ENCODE assay signal across 1 cellular context in genomic region chr7:112937651-112938390, GRCh38.
TF ChIP-seq lines count a peak whose summit lies in the region.

No MANE protein-coding gene starts in this region.

TF ChIP-seq in K562, 482 proteins besides CTCF, POLR2A, EP300 and RAD21 (continued from another document):
- TF ChIP-seq, protein P1, sequence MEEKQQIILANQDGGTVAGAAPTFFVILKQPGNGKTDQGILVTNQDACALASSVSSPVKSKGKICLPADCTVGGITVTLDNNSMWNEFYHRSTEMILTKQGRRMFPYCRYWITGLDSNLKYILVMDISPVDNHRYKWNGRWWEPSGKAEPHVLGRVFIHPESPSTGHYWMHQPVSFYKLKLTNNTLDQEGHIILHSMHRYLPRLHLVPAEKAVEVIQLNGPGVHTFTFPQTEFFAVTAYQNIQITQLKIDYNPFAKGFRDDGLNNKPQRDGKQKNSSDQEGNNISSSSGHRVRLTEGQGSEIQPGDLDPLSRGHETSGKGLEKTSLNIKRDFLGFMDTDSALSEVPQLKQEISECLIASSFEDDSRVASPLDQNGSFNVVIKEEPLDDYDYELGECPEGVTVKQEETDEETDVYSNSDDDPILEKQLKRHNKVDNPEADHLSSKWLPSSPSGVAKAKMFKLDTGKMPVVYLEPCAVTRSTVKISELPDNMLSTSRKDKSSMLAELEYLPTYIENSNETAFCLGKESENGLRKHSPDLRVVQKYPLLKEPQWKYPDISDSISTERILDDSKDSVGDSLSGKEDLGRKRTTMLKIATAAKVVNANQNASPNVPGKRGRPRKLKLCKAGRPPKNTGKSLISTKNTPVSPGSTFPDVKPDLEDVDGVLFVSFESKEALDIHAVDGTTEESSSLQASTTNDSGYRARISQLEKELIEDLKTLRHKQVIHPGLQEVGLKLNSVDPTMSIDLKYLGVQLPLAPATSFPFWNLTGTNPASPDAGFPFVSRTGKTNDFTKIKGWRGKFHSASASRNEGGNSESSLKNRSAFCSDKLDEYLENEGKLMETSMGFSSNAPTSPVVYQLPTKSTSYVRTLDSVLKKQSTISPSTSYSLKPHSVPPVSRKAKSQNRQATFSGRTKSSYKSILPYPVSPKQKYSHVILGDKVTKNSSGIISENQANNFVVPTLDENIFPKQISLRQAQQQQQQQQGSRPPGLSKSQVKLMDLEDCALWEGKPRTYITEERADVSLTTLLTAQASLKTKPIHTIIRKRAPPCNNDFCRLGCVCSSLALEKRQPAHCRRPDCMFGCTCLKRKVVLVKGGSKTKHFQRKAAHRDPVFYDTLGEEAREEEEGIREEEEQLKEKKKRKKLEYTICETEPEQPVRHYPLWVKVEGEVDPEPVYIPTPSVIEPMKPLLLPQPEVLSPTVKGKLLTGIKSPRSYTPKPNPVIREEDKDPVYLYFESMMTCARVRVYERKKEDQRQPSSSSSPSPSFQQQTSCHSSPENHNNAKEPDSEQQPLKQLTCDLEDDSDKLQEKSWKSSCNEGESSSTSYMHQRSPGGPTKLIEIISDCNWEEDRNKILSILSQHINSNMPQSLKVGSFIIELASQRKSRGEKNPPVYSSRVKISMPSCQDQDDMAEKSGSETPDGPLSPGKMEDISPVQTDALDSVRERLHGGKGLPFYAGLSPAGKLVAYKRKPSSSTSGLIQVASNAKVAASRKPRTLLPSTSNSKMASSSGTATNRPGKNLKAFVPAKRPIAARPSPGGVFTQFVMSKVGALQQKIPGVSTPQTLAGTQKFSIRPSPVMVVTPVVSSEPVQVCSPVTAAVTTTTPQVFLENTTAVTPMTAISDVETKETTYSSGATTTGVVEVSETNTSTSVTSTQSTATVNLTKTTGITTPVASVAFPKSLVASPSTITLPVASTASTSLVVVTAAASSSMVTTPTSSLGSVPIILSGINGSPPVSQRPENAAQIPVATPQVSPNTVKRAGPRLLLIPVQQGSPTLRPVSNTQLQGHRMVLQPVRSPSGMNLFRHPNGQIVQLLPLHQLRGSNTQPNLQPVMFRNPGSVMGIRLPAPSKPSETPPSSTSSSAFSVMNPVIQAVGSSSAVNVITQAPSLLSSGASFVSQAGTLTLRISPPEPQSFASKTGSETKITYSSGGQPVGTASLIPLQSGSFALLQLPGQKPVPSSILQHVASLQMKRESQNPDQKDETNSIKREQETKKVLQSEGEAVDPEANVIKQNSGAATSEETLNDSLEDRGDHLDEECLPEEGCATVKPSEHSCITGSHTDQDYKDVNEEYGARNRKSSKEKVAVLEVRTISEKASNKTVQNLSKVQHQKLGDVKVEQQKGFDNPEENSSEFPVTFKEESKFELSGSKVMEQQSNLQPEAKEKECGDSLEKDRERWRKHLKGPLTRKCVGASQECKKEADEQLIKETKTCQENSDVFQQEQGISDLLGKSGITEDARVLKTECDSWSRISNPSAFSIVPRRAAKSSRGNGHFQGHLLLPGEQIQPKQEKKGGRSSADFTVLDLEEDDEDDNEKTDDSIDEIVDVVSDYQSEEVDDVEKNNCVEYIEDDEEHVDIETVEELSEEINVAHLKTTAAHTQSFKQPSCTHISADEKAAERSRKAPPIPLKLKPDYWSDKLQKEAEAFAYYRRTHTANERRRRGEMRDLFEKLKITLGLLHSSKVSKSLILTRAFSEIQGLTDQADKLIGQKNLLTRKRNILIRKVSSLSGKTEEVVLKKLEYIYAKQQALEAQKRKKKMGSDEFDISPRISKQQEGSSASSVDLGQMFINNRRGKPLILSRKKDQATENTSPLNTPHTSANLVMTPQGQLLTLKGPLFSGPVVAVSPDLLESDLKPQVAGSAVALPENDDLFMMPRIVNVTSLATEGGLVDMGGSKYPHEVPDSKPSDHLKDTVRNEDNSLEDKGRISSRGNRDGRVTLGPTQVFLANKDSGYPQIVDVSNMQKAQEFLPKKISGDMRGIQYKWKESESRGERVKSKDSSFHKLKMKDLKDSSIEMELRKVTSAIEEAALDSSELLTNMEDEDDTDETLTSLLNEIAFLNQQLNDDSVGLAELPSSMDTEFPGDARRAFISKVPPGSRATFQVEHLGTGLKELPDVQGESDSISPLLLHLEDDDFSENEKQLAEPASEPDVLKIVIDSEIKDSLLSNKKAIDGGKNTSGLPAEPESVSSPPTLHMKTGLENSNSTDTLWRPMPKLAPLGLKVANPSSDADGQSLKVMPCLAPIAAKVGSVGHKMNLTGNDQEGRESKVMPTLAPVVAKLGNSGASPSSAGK (IDR thresholded peaks at IDR 0.05), result no peak
TF ChIP-seq in K562: peak in this region for 2.
